1 cellular context compared by ENCODE assay signal in the genomic region with DNA sequence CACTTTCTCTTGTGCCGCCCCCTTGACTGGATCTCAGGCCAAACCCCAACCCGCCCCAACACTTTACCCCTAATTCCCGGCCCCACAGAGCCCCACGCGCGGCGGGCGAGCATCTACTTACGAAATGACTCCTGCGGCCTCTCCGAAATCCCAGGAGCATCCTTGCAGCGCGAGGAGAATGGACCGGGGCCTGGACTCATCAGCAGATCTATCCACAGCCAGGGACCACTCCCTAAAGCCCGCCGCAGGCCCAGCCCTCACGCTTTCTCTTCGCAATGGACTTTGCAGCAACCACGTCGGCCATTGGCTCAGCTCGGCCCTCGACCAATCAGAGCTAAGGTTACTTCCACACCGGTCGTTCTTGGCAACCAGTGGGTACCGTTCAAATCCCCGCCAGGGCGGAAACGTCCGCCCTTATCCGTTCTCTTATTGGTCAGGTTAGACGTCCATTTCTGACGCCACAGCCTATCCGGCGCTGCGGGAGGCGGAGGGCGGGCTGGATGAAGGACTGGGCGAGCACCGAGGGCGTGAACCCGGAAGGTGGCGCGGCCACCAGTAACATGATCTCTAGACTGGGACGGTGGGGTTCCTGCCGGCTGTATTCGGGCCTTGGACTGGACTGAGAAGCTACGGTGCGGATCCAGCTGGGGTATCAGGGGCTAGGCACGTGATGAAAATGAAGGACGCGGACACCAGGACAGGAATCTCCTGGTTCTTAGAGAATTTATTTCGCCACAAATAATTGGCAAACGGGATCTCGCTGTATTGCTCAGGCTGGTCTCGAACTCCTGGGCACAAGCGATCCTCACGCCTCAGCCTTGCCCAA.
TF ChIP-seq lines count a peak whose summit lies in the region.

A gene (minus strand): TSS at position 244 of the 826 bp plus-strand sequence. CDS start 84 bp downstream, at position 160.
A gene with protein sequence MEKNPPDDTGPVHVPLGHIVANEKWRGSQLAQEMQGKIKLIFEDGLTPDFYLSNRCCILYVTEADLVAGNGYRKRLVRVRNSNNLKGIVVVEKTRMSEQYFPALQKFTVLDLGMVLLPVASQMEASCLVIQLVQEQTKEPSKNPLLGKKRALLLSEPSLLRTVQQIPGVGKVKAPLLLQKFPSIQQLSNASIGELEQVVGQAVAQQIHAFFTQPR (plus strand): TSS at position 528 of the 826 bp plus-strand sequence. CDS start 955 bp downstream, outside the sequence.

TF ChIP-seq in GM12878, 131 proteins besides CTCF, POLR2A, EP300 and RAD21 (continued from another document):
- TF ChIP-seq SPI1 (IDR thresholded peaks at IDR 0.05; ENCODE audit: borderline replicate concordance, insufficient read depth, low read depth, low read length) (no peak), SP1 (IDR thresholded peaks at IDR 0.05; ENCODE audit: low read depth, low read length) (peak; percentile 100), ZSCAN29 (IDR thresholded peaks at IDR 0.05) (no peak), STAT1 (conservative IDR thresholded peaks at IDR 0.05) (no peak; the same call in 1 of the 2 replicates), TBL1XR1 (IDR thresholded peaks at IDR 0.05; ENCODE audit: low read depth, low read length) (no peak), BHLHE40 (IDR thresholded peaks at IDR 0.05; ENCODE audit: borderline replicate concordance in 1 of 2, low read depth in 2 of 2, low read length in 1 of 2) (peak; percentile 37 to 70; a peak in 2 of 4 replicates), HDGF (IDR thresholded peaks at IDR 0.05) (no peak), SMAD1 (IDR thresholded peaks at IDR 0.05; ENCODE audit: low read depth, partially characterized antibody) (no peak), SMC3 (IDR thresholded peaks at IDR 0.05; ENCODE audit: borderline replicate concordance, low read length) (no peak), POU2F2 (IDR thresholded peaks at IDR 0.05; ENCODE audit: borderline replicate concordance, low read depth, low read length) (peak; percentile 36; the same call in 2 of the 3 replicates), MEF2A (IDR thresholded peaks at IDR 0.05; ENCODE audit: insufficient read depth, low read depth, low read length) (no peak), YBX1 (IDR thresholded peaks at IDR 0.05) (no peak), DPF2 (IDR thresholded peaks at IDR 0.05) (peak; percentile 90), ZNF217 (IDR thresholded peaks at IDR 0.05) (no peak), ZNF207 (IDR thresholded peaks at IDR 0.05; ENCODE audit: borderline replicate concordance) (no peak; the same call in 1 of the 2 replicates), HDAC6 (IDR thresholded peaks at IDR 0.05; ENCODE audit: unreplicated experiment) (no peak)
- TF ChIP-seq, protein P1, sequence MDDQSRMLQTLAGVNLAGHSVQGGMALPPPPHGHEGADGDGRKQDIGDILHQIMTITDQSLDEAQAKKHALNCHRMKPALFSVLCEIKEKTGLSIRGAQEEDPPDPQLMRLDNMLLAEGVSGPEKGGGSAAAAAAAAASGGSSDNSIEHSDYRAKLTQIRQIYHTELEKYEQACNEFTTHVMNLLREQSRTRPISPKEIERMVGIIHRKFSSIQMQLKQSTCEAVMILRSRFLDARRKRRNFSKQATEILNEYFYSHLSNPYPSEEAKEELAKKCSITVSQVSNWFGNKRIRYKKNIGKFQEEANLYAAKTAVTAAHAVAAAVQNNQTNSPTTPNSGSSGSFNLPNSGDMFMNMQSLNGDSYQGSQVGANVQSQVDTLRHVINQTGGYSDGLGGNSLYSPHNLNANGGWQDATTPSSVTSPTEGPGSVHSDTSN (IDR thresholded peaks at IDR 0.05; ENCODE audit: insufficient replicate concordance, low read depth, low read length): peak; percentile 96
- TF ChIP-seq, protein P2, sequence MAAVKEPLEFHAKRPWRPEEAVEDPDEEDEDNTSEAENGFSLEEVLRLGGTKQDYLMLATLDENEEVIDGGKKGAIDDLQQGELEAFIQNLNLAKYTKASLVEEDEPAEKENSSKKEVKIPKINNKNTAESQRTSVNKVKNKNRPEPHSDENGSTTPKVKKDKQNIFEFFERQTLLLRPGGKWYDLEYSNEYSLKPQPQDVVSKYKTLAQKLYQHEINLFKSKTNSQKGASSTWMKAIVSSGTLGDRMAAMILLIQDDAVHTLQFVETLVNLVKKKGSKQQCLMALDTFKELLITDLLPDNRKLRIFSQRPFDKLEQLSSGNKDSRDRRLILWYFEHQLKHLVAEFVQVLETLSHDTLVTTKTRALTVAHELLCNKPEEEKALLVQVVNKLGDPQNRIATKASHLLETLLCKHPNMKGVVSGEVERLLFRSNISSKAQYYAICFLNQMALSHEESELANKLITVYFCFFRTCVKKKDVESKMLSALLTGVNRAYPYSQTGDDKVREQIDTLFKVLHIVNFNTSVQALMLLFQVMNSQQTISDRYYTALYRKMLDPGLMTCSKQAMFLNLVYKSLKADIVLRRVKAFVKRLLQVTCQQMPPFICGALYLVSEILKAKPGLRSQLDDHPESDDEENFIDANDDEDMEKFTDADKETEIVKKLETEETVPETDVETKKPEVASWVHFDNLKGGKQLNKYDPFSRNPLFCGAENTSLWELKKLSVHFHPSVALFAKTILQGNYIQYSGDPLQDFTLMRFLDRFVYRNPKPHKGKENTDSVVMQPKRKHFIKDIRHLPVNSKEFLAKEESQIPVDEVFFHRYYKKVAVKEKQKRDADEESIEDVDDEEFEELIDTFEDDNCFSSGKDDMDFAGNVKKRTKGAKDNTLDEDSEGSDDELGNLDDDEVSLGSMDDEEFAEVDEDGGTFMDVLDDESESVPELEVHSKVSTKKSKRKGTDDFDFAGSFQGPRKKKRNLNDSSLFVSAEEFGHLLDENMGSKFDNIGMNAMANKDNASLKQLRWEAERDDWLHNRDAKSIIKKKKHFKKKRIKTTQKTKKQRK (IDR thresholded peaks at IDR 0.05; ENCODE audit: low read depth, low read length): peak; percentile 74; the same call in 1 of the 2 replicates
- TF ChIP-seq, protein P3, sequence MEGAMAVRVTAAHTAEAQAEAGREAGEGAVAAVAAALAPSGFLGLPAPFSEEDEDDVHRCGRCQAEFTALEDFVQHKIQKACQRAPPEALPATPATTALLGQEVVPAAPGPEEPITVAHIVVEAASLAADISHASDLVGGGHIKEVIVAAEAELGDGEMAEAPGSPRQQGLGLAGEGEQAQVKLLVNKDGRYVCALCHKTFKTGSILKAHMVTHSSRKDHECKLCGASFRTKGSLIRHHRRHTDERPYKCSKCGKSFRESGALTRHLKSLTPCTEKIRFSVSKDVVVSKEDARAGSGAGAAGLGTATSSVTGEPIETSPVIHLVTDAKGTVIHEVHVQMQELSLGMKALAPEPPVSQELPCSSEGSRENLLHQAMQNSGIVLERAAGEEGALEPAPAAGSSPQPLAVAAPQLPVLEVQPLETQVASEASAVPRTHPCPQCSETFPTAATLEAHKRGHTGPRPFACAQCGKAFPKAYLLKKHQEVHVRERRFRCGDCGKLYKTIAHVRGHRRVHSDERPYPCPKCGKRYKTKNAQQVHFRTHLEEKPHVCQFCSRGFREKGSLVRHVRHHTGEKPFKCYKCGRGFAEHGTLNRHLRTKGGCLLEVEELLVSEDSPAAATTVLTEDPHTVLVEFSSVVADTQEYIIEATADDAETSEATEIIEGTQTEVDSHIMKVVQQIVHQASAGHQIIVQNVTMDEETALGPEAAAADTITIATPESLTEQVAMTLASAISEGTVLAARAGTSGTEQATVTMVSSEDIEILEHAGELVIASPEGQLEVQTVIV (IDR thresholded peaks at IDR 0.05; ENCODE audit: borderline replicate concordance, partially characterized antibody): peak; percentile 89
- TF ChIP-seq, protein P4, sequence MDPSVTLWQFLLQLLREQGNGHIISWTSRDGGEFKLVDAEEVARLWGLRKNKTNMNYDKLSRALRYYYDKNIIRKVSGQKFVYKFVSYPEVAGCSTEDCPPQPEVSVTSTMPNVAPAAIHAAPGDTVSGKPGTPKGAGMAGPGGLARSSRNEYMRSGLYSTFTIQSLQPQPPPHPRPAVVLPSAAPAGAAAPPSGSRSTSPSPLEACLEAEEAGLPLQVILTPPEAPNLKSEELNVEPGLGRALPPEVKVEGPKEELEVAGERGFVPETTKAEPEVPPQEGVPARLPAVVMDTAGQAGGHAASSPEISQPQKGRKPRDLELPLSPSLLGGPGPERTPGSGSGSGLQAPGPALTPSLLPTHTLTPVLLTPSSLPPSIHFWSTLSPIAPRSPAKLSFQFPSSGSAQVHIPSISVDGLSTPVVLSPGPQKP (IDR thresholded peaks at IDR 0.05; ENCODE audit: low read depth, low read length): peak; percentile 79
- TF ChIP-seq, protein P5, sequence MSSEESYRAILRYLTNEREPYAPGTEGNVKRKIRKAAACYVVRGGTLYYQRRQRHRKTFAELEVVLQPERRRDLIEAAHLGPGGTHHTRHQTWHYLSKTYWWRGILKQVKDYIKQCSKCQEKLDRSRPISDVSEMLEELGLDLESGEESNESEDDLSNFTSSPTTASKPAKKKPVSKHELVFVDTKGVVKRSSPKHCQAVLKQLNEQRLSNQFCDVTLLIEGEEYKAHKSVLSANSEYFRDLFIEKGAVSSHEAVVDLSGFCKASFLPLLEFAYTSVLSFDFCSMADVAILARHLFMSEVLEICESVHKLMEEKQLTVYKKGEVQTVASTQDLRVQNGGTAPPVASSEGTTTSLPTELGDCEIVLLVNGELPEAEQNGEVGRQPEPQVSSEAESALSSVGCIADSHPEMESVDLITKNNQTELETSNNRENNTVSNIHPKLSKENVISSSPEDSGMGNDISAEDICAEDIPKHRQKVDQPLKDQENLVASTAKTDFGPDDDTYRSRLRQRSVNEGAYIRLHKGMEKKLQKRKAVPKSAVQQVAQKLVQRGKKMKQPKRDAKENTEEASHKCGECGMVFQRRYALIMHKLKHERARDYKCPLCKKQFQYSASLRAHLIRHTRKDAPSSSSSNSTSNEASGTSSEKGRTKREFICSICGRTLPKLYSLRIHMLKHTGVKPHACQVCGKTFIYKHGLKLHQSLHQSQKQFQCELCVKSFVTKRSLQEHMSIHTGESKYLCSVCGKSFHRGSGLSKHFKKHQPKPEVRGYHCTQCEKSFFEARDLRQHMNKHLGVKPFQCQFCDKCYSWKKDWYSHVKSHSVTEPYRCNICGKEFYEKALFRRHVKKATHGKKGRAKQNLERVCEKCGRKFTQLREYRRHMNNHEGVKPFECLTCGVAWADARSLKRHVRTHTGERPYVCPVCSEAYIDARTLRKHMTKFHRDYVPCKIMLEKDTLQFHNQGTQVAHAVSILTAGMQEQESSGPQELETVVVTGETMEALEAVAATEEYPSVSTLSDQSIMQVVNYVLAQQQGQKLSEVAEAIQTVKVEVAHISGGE (CRISPR knock-in tag; IDR thresholded peaks at IDR 0.05): no peak
- TF ChIP-seq, protein P6, sequence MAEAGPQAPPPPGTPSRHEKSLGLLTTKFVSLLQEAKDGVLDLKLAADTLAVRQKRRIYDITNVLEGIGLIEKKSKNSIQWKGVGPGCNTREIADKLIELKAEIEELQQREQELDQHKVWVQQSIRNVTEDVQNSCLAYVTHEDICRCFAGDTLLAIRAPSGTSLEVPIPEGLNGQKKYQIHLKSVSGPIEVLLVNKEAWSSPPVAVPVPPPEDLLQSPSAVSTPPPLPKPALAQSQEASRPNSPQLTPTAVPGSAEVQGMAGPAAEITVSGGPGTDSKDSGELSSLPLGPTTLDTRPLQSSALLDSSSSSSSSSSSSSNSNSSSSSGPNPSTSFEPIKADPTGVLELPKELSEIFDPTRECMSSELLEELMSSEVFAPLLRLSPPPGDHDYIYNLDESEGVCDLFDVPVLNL (IDR thresholded peaks at IDR 0.05; ENCODE audit: low read depth, low read length): peak; percentile 100
TF ChIP-seq in GM12878: peak in this region for 54.
